8 cellular contexts compared by ENCODE assay signal in genomic region chr2:101151859-101152194, GRCh38. TPM values are rescaled to one million over a fixed set of nuclear protein-coding genes. Genes with fewer than 3 reads are reported as not detected.
DNase-seq lines count a peak whose midpoint lies in the region; ATAC-seq and TF ChIP-seq lines count a peak whose summit lies in the region.

No MANE protein-coding gene starts in this region.

- H3K9ac ChIP-seq in PC-3 (ENCODE audit: low read length), result peak overlapping the region; percentile 75

- whole genome bisulfite sequencing in esophagus squamous epithelium, 2 donors, result 3% methylated on average over 14 of the region's 14 CpGs

- TSS peak; percentile 58 for BruUV-seq in PC-3 (replicated peaks; lab: Mats Ljungman, UMichigan)

- no peaks in the 10 kb centered on the region for H3K9me3 ChIP-seq in PC-3 (ENCODE audit: low read length)
- no peaks in the 10 kb centered on the region for H3K9me3 ChIP-seq in esophagus squamous epithelium
- H3K9me3 ChIP-seq in osteoblast (ENCODE audit: low read depth, low read length), result no peaks in the 10 kb centered on the region

- CTCF ChIA-PET in PC-3 (lab: Charles Lee), result interaction anchor here (1.4 kb wide), 1 partner anchor 44 kb away, joined by 4 read pairs; no protein-coding TSS in a partner anchor

- H3K4me1 ChIP-seq in PC-3 (ENCODE audit: insufficient read depth, low read length) (peaks cover 39% of the 10 kb centered on the region), esophagus squamous epithelium (peaks cover 14 to 52% (median 37%) of the 10 kb centered on the region in 3 donors), osteoblast (ENCODE audit: insufficient read depth, low read length) (peaks cover 10% of the 10 kb centered on the region)

- no peaks in the 10 kb centered on the region for H3F3A ChIP-seq in PC-3 (ENCODE audit: low read length, unreplicated experiment)

- intact Hi-C loops in PC-3 (cut with micrococcal nuclease) (loop anchor here (1.0 to 2.0 kb wide), 3 partner anchors 53 to 140 kb away; no protein-coding TSS in a partner anchor), esophagus squamous epithelium (cut with DNase I) (loop anchor here (2.0 to 10.0 kb wide), 3 partner anchors 53 to 141 kb away; no protein-coding TSS in a partner anchor)

- TF ChIP-seq CTCF in PC-3 (conservative IDR thresholded peaks at IDR 0.05; ENCODE audit: low read depth, low read length) (no peak), esophagus squamous epithelium (IDR thresholded peaks at IDR 0.05) (peak in 1 of 6 experiments; percentile 7), osteoblast (IDR thresholded peaks at IDR 0.05; ENCODE audit: extremely low read depth, low read depth, low read length) (no peak)

- POLR2A ChIA-PET in PC-3 (lab: Charles Lee; ENCODE audit: unreplicated experiment), result interaction anchor here (3.0 kb wide), 1 partner anchor 28 kb away, joined by 18 read pairs; no protein-coding TSS in a partner anchor

- H2AFZ ChIP-seq in PC-3 (ENCODE audit: low read length) (peak overlapping the region; percentile 72), osteoblast (ENCODE audit: low read length) (peak overlapping the region; percentile 89)

- DNase-seq in G401 (ENCODE audit: low spot score) (peak; percentile 38), PC-3 (peak; percentile 24), esophagus squamous epithelium (lab: John Stamatoyannopoulos, UW) (no peak), osteoblast (ENCODE audit: insufficient read length, low spot score, missing footprints) (no peak), SHP77 treated with DMSO at 0.1 percent for 48 hours (lab: John Stamatoyannopoulos, UW) (no peak), activated gamma-delta T cell treated with Interleukin-2 at 50 U/mL for 16 hours (no peak), COR-L47 (lab: John Stamatoyannopoulos, UW) (no peak)

- peak; percentile 13 for ATAC-seq in PC-3
- ATAC-seq in activated CD4-positive, CD25-positive, alpha-beta regulatory T cell treated with anti-CD3 and anti-CD28 coated beads, Interleukin-2, amount 50 U/mL, for 24 hours, result no peak

- no peak for TF ChIP-seq POLR2A in esophagus squamous epithelium (IDR thresholded peaks at IDR 0.05)

- H3K27me3 ChIP-seq in PC-3 (ENCODE audit: low read length), result no peaks in the 10 kb centered on the region
- H3K27me3 ChIP-seq in esophagus squamous epithelium, result no peaks in the 10 kb centered on the region
- peaks cover 38% of the 10 kb centered on the region for H3K27me3 ChIP-seq in osteoblast (ENCODE audit: insufficient read depth, low read length)

- H3K27ac ChIP-seq in PC-3 (ENCODE audit: low read length) (peak overlapping the region; percentile 51), esophagus squamous epithelium (peak overlapping the region; percentile 88 to 92 (median 90)), osteoblast (ENCODE audit: low read depth, low read length) (no peak overlapping the region)

- peak overlapping the region; percentile 71 for H3K4me3 ChIP-seq in PC-3 (ENCODE audit: low read length)
- peak overlapping the region; percentile 70 to 93 (median 88) for H3K4me3 ChIP-seq in esophagus squamous epithelium
- H3K4me3 ChIP-seq in osteoblast (ENCODE audit: insufficient read depth, low read length), result peak overlapping the region; percentile 80

- H3K79me2 ChIP-seq in PC-3 (ENCODE audit: low read length) (peaks cover 40% of the 10 kb centered on the region), osteoblast (ENCODE audit: insufficient read depth, low read length) (no peaks in the 10 kb centered on the region)

- in situ Hi-C loops in G401 (cut with HindIII; ENCODE audit: low sequenced_read_pairs), result no loop called here

- peak overlapping the region; percentile 85 for H3K4me2 ChIP-seq in PC-3 (ENCODE audit: low read length)
- H3K4me2 ChIP-seq in osteoblast (ENCODE audit: insufficient read depth, low read length), result peak overlapping the region; percentile 96

- H3K36me3 ChIP-seq in PC-3 (ENCODE audit: low read depth, low read length) (peaks cover 8% of the 10 kb centered on the region; the same call in 1 of the 2 replicates), esophagus squamous epithelium (no peaks in the 10 kb centered on the region), osteoblast (ENCODE audit: insufficient read depth, low read length) (no peaks in the 10 kb centered on the region)

- no peaks in the 10 kb centered on the region for H3K9me2 ChIP-seq in PC-3 (replicated peaks; ENCODE audit: low read length)

- peaks cover 39% of the 10 kb centered on the region for H4K20me1 ChIP-seq in PC-3 (ENCODE audit: low read length)
- H4K20me1 ChIP-seq in osteoblast (ENCODE audit: insufficient read depth, low read length), result no peaks in the 10 kb centered on the region

RNA-seq across cellular contexts. Expression of gene TBC1D8, which starts 0.6 kb away (rescaled TPM):
- total RNA-seq in G401 (2014; rRNA removed; shearing (Covaris generic)), result 2.3 and 5.8 TPM in 2 replicates
- 39.7 and 41.7 TPM in 2 replicates for total RNA-seq in PC-3 (2014; rRNA removed)
- total RNA-seq in esophagus squamous epithelium, result 10 to 100 TPM; 19.5 to 46.9 (median 24.8) TPM
- 13.4 and 13.8 TPM in 2 replicates for total RNA-seq in osteoblast

Comparison
In these comparisons a context has a peak if more than half of its experiments do, and no peak if none do; other contexts are left out.
1. DNase-seq: peak in G401 (single experiment) and PC-3 (single experiment); none in esophagus squamous epithelium (single experiment), osteoblast (single experiment), SHP77 treated with DMSO at 0.1 percent for 48 hours (single experiment), activated gamma-delta T cell treated with Interleukin-2 at 50 U/mL for 16 hours (single experiment) and COR-L47 (single experiment).
2. Peak in every context shown above with its lines, with median percentiles within 50 percentile points of each other: H3K4me3 ChIP-seq.